Comparison of ENCODE assay signal across 13 cellular contexts in genomic region chr1:224181453-224181810, GRCh38. TPM values are rescaled to one million over a fixed set of nuclear protein-coding genes. Genes with fewer than 3 reads are reported as not detected.
DNase-seq lines count a peak whose midpoint lies in the region; ATAC-seq and TF ChIP-seq lines count a peak whose summit lies in the region.
"Had no signal": no experiment of that assay in that cellular context is flagged by ENCODE, and none has a peak within 500 bp of the region (broad histone marks: within the 10 kb centered on the region; RNA-seq: fewer than 3 reads in every experiment).

No MANE protein-coding gene starts in this region.

- H3K4me1 ChIP-seq in esophagus (ENCODE audit: control insufficient read depth in 2 of 2, insufficient read depth in 2 of 2, low read length in 1 of 2) (peaks cover 0 to 2% of the 10 kb centered on the region in 2 donors), mucosa of descending colon (ENCODE audit: low read depth) (peaks cover 12% of the 10 kb centered on the region)
- H3K4me1 ChIP-seq: parathyroid adenoma had no signal

- H3K9me3 Mint-ChIP-seq in activated T-cell treated with anti-CD3 and anti-CD28 coated beads, Interleukin-2, amount 50 U/mL, for 4 hours = no peaks in the 10 kb centered on the region
- H3K9me3 Mint-ChIP-seq in stimulated activated effector memory CD8-positive, alpha-beta T cell treated with anti-CD3 and anti-CD28 coated beads, Interleukin-12 subunit alpha, Interleukin-12 subunit beta, amount 100 ng/mL, for 72 hours = no peaks in the 10 kb centered on the region
- H3K9me3 Mint-ChIP-seq in chondrocyte (ENCODE audit: low read depth) = no peaks in the 10 kb centered on the region

- no peak for ATAC-seq in activated T-cell treated with anti-CD3 and anti-CD28 coated beads, Interleukin-2, amount 50 U/mL, for 4 hours
- ATAC-seq in T-helper 17 cell (no peak), mucosa of descending colon (no peak)
- ATAC-seq in stimulated activated effector memory CD8-positive, alpha-beta T cell treated with anti-CD3 and anti-CD28 coated beads, Interleukin-12 subunit alpha, Interleukin-12 subunit beta, amount 100 ng/mL, for 72 hours = no peak

- peaks cover 37% of the 10 kb centered on the region for H3K4me1 Mint-ChIP-seq in activated T-cell treated with anti-CD3 and anti-CD28 coated beads, Interleukin-2, amount 50 U/mL, for 4 hours (ENCODE audit: low read depth)
- H3K4me1 Mint-ChIP-seq in T-helper 17 cell (peaks cover 34% of the 10 kb centered on the region), chondrocyte (ENCODE audit: low read depth) (peaks cover 31% of the 10 kb centered on the region)
- H3K4me1 Mint-ChIP-seq in stimulated activated effector memory CD8-positive, alpha-beta T cell treated with anti-CD3 and anti-CD28 coated beads, Interleukin-12 subunit alpha, Interleukin-12 subunit beta, amount 100 ng/mL, for 72 hours = peaks cover 36% of the 10 kb centered on the region

- peak overlapping the region; percentile 100 for H3K27ac Mint-ChIP-seq in T-helper 17 cell
- H3K27ac Mint-ChIP-seq in stimulated activated effector memory CD8-positive, alpha-beta T cell treated with anti-CD3 and anti-CD28 coated beads, Interleukin-12 subunit alpha, Interleukin-12 subunit beta, amount 100 ng/mL, for 72 hours = peak overlapping the region; percentile 5
- no peak overlapping the region for H3K27ac Mint-ChIP-seq in chondrocyte (ENCODE audit: unreplicated experiment)

- TF ChIP-seq CTCF in chondrocyte (IDR thresholded peaks at IDR 0.05) (no peak), mucosa of descending colon (IDR thresholded peaks at IDR 0.05) (no peak)

- H3K27ac ChIP-seq in esophagus (ENCODE audit: low read depth in 2 of 2, low read length in 1 of 2) = peak overlapping the region; percentile 44 to 52
- H3K27ac ChIP-seq: parathyroid adenoma had no signal

- no peak for DNase-seq in activated T-cell treated with anti-CD3 and anti-CD28 coated beads, Interleukin-2, amount 50 U/mL, for 4 hours
- DNase-seq in activated T-cell treated with anti-CD3 and anti-CD28 coated beads, Interleukin-2, amount 50 U/mL, for 48 hours = no peak
- DNase-seq in T-helper 17 cell (no peak), chondrocyte (ENCODE audit: low spot score) (no peak), mucosa of descending colon (no peak), NCI-H510A (lab: John Stamatoyannopoulos, UW) (no peak)
- DNase-seq in stimulated activated effector memory CD8-positive, alpha-beta T cell treated with anti-CD3 and anti-CD28 coated beads, Interleukin-12 subunit alpha, Interleukin-12 subunit beta, amount 100 ng/mL, for 72 hours (ENCODE audit: low spot score in 2 of 2) = no peak
- DNase-seq: amniotic stem cell, hippocampal formation had no signal

- no peaks in the 10 kb centered on the region for H3K27me3 ChIP-seq in esophagus (ENCODE audit: control insufficient read depth in 1 of 2, insufficient read depth in 2 of 2, low read length in 2 of 2)
- H3K27me3 ChIP-seq: tibial nerve had no signal

- no peaks in the 10 kb centered on the region for H3K9me3 ChIP-seq in T-helper 17 cell (ENCODE audit: control insufficient read depth, low read length, poor library complexity, severe bottlenecking)
- no peaks in the 10 kb centered on the region for H3K9me3 ChIP-seq in esophagus (ENCODE audit: control insufficient read depth in 2 of 2, insufficient read depth in 1 of 2, low read depth in 1 of 2, low read length in 1 of 2)
- H3K9me3 ChIP-seq in mucosa of descending colon = no peaks in the 10 kb centered on the region
- H3K9me3 ChIP-seq: tibial nerve had no signal

- H3K4me3 Mint-ChIP-seq in activated T-cell treated with anti-CD3 and anti-CD28 coated beads, Interleukin-2, amount 50 U/mL, for 4 hours = peak overlapping the region; percentile 82
- H3K4me3 Mint-ChIP-seq in T-helper 17 cell (peak overlapping the region; percentile 90), chondrocyte (ENCODE audit: unreplicated experiment) (no peak overlapping the region)
- H3K4me3 Mint-ChIP-seq in stimulated activated effector memory CD8-positive, alpha-beta T cell treated with anti-CD3 and anti-CD28 coated beads, Interleukin-12 subunit alpha, Interleukin-12 subunit beta, amount 100 ng/mL, for 72 hours = peak overlapping the region; percentile 81

- WGBS in esophagus, 2 donors = 60 to 78% methylated on average over 4 of the region's 4 CpGs

- H3K36me3 ChIP-seq in esophagus (ENCODE audit: control insufficient read depth in 2 of 2, insufficient read depth in 2 of 2, low read length in 1 of 2) (no peaks in the 10 kb centered on the region), mucosa of descending colon (ENCODE audit: low read depth) (no peaks in the 10 kb centered on the region)
- H3K36me3 ChIP-seq: tibial nerve had no signal

- H3K4me3 ChIP-seq in esophagus (ENCODE audit: low read depth in 1 of 2, low read length in 2 of 2) (no peak overlapping the region), mucosa of descending colon (no peak overlapping the region)
- H3K4me3 ChIP-seq: coronary artery had no signal

- no peaks in the 10 kb centered on the region for H3K27me3 Mint-ChIP-seq in activated T-cell treated with anti-CD3 and anti-CD28 coated beads, Interleukin-2, amount 50 U/mL, for 4 hours (ENCODE audit: low read depth)
- H3K27me3 Mint-ChIP-seq in T-helper 17 cell (no peaks in the 10 kb centered on the region), chondrocyte (ENCODE audit: low read depth) (no peaks in the 10 kb centered on the region)

- H3K36me3 Mint-ChIP-seq in activated T-cell treated with anti-CD3 and anti-CD28 coated beads, Interleukin-2, amount 50 U/mL, for 4 hours (ENCODE audit: insufficient read depth) = peaks cover 2% of the 10 kb centered on the region
- H3K36me3 Mint-ChIP-seq in T-helper 17 cell (ENCODE audit: low read depth) (peaks cover 3% of the 10 kb centered on the region), chondrocyte (ENCODE audit: low read depth) (peaks cover 2% of the 10 kb centered on the region)
- peaks cover 39% of the 10 kb centered on the region for H3K36me3 Mint-ChIP-seq in stimulated activated effector memory CD8-positive, alpha-beta T cell treated with anti-CD3 and anti-CD28 coated beads, Interleukin-12 subunit alpha, Interleukin-12 subunit beta, amount 100 ng/mL, for 72 hours

- intact Hi-C loops in mucosa of descending colon (cut with DNase I, micrococcal nuclease) = no loop called here

RNA-seq across cellular contexts. Expression of gene DEGS1, which starts 1.6 kb away (rescaled TPM):
- total RNA-seq in activated T-cell treated with anti-CD3 and anti-CD28 coated beads, Interleukin-2, amount 50 U/mL, for 4 hours = 10 to 100 TPM; 33.5 to 40.1 (median 34.6) TPM
- total RNA-seq in T-helper 17 cell (10 to 100 TPM; 50.7 to 53.8 TPM), chondrocyte (129 to 143 TPM (median 139 TPM) in 3 replicates), mucosa of descending colon (10 to 100 TPM; 10.7 to 56.3 (median 22.7) TPM)
- polyA plus RNA-seq in esophagus = 10 to 100 TPM; 33.1 to 42.8 TPM
